ENCODE assay signal across 8 cellular contexts in genomic region chr21:39385299-39386145, GRCh38. TPM values are rescaled to one million over a fixed set of nuclear protein-coding genes. Genes with fewer than 3 reads are reported as not detected.
DNase-seq lines count a peak whose midpoint lies in the region; ATAC-seq and TF ChIP-seq lines count a peak whose summit lies in the region.

No MANE protein-coding gene starts in this region.

- intact Hi-C loops in adrenal gland (cut with DNase I): loop anchor here (5.0 to 10.0 kb wide), 2 partner anchors 73 to 201 kb away; partner anchors contain the start of genes BRWD1 (in 1 of the 2) and PSMG1 (in 1 of the 2)
- intact Hi-C loops in sigmoid colon (cut with DNase I): loop anchor here (2.0 kb wide), 1 partner anchor 59 kb away; the partner anchor contains the start of gene LCA5L

- no peak overlapping the region for H4K5ac ChIP-seq in mesendoderm (ENCODE audit: low read length)

- H3K4me1 ChIP-seq in adrenal gland (replicated peaks in 1 of 2) (peaks cover 9 to 38% of the 10 kb centered on the region in 2 donors), right atrium auricular region (peaks cover 0 to 50% of the 10 kb centered on the region in 2 donors), sigmoid colon (peaks cover 0 to 63% (median 36%) of the 10 kb centered on the region in 4 donors), mesendoderm (ENCODE audit: control insufficient read depth, low read depth, low read length) (peaks cover 3% of the 10 kb centered on the region)

- peak overlapping the region in 1 of 4 donors; percentile 47 for H3K4me3 ChIP-seq in adrenal gland
- peak overlapping the region; percentile 27 to 47 for H3K4me3 ChIP-seq in right atrium auricular region
- peak overlapping the region; percentile 19 to 49 (median 38) for H3K4me3 ChIP-seq in sigmoid colon
- no peak overlapping the region for H3K4me3 ChIP-seq in mesendoderm (ENCODE audit: low read length)

- H3K27ac ChIP-seq in adrenal gland: peak overlapping the region; percentile 24 to 92 (median 69)
- peak overlapping the region; percentile 74 to 81 for H3K27ac ChIP-seq in right atrium auricular region
- peak overlapping the region; percentile 75 to 84 (median 80) for H3K27ac ChIP-seq in sigmoid colon
- no peak overlapping the region for H3K27ac ChIP-seq in mesendoderm (ENCODE audit: low read depth, low read length)

- peaks cover 6% of the 10 kb centered on the region for H3K79me1 ChIP-seq in mesendoderm (ENCODE audit: low read length)

- peak; percentile 31 for ATAC-seq in HG02870 (IDR thresholded peaks at IDR 0.05; ENCODE audit: unreplicated experiment)
- no peak for ATAC-seq in GM18909 (IDR thresholded peaks at IDR 0.05; ENCODE audit: poor library complexity, unreplicated experiment)

- H2BK15ac ChIP-seq in mesendoderm (replicated peaks; ENCODE audit: low read depth): no peak overlapping the region

- TF ChIP-seq CTCF in AG09319 (IDR thresholded peaks at IDR 0.05; ENCODE audit: low read depth, low read length): no peak
- TF ChIP-seq CTCF in adrenal gland (IDR thresholded peaks at IDR 0.05): no peak
- no peak for TF ChIP-seq CTCF in right atrium auricular region (IDR thresholded peaks at IDR 0.05)
- no peak for TF ChIP-seq CTCF in sigmoid colon (IDR thresholded peaks at IDR 0.05)

- H3K4ac ChIP-seq in mesendoderm (ENCODE audit: low read depth, low read length): no peak overlapping the region

- H3K9me3 ChIP-seq in adrenal gland (replicated peaks in 1 of 3) (no peaks in the 10 kb centered on the region), right atrium auricular region (no peaks in the 10 kb centered on the region), sigmoid colon (no peaks in the 10 kb centered on the region)

- H3K27me3 ChIP-seq in adrenal gland (no peaks in the 10 kb centered on the region), right atrium auricular region (no peaks in the 10 kb centered on the region), sigmoid colon (no peaks in the 10 kb centered on the region), mesendoderm (ENCODE audit: insufficient read depth, low read length, poor library complexity) (no peaks in the 10 kb centered on the region)

- 46 to 67% (median 60%) methylated on average over 17 to 50 of the region's 50 CpGs for WGBS in adrenal gland, 4 donors
- 54 to 68% methylated on average over 50 of the region's 50 CpGs for WGBS in sigmoid colon, 2 donors
- WGBS in mesendoderm (ENCODE audit: extremely low coverage, insufficient coverage, low lambda C conversion rate): no CpG with 5 or more reads among the region's 50 CpGs

- no peak overlapping the region for H3K4me2 ChIP-seq in mesendoderm (ENCODE audit: low read length)

- H3K18ac ChIP-seq in mesendoderm (ENCODE audit: low read length): no peak overlapping the region

- TF ChIP-seq EP300 in sigmoid colon (IDR thresholded peaks at IDR 0.05): no peak

- H3K9ac ChIP-seq in mesendoderm (ENCODE audit: low read length): no peak overlapping the region

- H2AK5ac ChIP-seq in mesendoderm (ENCODE audit: low read length): no peak overlapping the region

- H3K56ac ChIP-seq in mesendoderm (ENCODE audit: low read length): no peak overlapping the region

- H2BK120ac ChIP-seq in mesendoderm (ENCODE audit: low read depth, low read length): no peak overlapping the region

- no peaks in the 10 kb centered on the region for H3K79me2 ChIP-seq in mesendoderm (ENCODE audit: control insufficient read depth, insufficient read depth, low read length)

- H3K36me3 ChIP-seq in adrenal gland (replicated peaks in 1 of 2): no peaks in the 10 kb centered on the region
- H3K36me3 ChIP-seq in right atrium auricular region: no peaks in the 10 kb centered on the region
- H3K36me3 ChIP-seq in sigmoid colon: peaks cover 0 to 1% (median 0%) of the 10 kb centered on the region in 4 donors
- H3K36me3 ChIP-seq in mesendoderm (ENCODE audit: control insufficient read depth, insufficient read depth, low read length): no peaks in the 10 kb centered on the region

- H4K8ac ChIP-seq in mesendoderm (ENCODE audit: low read depth, low read length): no peak overlapping the region

- no peak overlapping the region for H2BK5ac ChIP-seq in mesendoderm (ENCODE audit: low read length)

- H3K23ac ChIP-seq in mesendoderm (ENCODE audit: low read length): no peak overlapping the region

- DNase-seq in AG09319 (ENCODE audit: extremely low read depth, low read depth) (peak; percentile 62), SK-N-DZ (ENCODE audit: low spot score) (peak; percentile 80), adrenal gland (peak; percentile 82 to 93 (median 86)), right atrium auricular region (ENCODE audit: low spot score) (no peak), sigmoid colon (peak; percentile 93), mesendoderm (no peak)

- TF ChIP-seq POLR2A in adrenal gland (IDR thresholded peaks at IDR 0.05) (peak in 1 of 2 donors; percentile 67), sigmoid colon (IDR thresholded peaks at IDR 0.05) (peak in 1 of 2 donors; percentile 33)

RNA-seq across cellular contexts. Expression of gene HMGN1, which starts 36.6 kb away (rescaled TPM):
- polyA plus RNA-seq in SK-N-DZ (2014; cell fraction: cytosol; rRNA removed): 481 and 505 TPM in 2 replicates
- 596 and 634 TPM in 2 replicates for polyA plus RNA-seq in SK-N-DZ (2014; cell fraction: nucleus; rRNA removed)
- total RNA-seq in adrenal gland (100 to 1,000 TPM in 5 of 8 donors, 10 to 100 TPM in 3; 86.5 to 175 (median 130) TPM), right atrium auricular region (10 to 100 TPM; 37.1 to 39.6 TPM), sigmoid colon (10 to 100 TPM; 48.2 to 73.3 (median 66.4) TPM)
- polyA plus RNA-seq in adrenal gland (100 to 1,000 TPM in 1 of 3 donors, 10 to 100 TPM in 2; 95.8 to 242 (median 96.5) TPM), sigmoid colon (100 to 1,000 TPM; 166 to 191 (median 174) TPM)
- 582 TPM for polyA plus RNA-seq in mesendoderm (2013, experiment 1 of 2)
- polyA plus RNA-seq in mesendoderm (2013, experiment 2 of 2): 578 TPM

Comparison
In these comparisons a context has a peak if more than half of its experiments do, and no peak if none do; other contexts are left out.
1. DNase-seq: peak in AG09319 (single experiment), SK-N-DZ (single experiment), adrenal gland (7 of 7) and sigmoid colon (single experiment); none in right atrium auricular region (single experiment) and mesendoderm (single experiment).